8 cellular contexts compared by ENCODE assay signal in genomic region chr22:38871360-38872171, GRCh38. TPM values are rescaled to one million over a fixed set of nuclear protein-coding genes. Genes with fewer than 3 reads are reported as not detected.
DNase-seq lines count a peak whose midpoint lies in the region; ATAC-seq and TF ChIP-seq lines count a peak whose summit lies in the region.

No MANE protein-coding gene starts in this region.

- H3K4me1 Mint-ChIP-seq in activated naive CD4-positive, alpha-beta T cell treated with anti-CD3 and anti-CD28 coated beads, Interleukin-2, amount 50 U/mL, for 24 hours = peaks cover 60% of the 10 kb centered on the region

- H3K4me3 ChIP-seq in heart right ventricle = peak overlapping the region; percentile 62 to 96 (median 80)
- peak overlapping the region; percentile 66 to 81 for H3K4me3 ChIP-seq in prostate gland

- no peaks in the 10 kb centered on the region for H3K9me3 Mint-ChIP-seq in activated naive CD4-positive, alpha-beta T cell treated with anti-CD3 and anti-CD28 coated beads, Interleukin-2, amount 50 U/mL, for 24 hours

- H3K4me3 Mint-ChIP-seq in activated naive CD4-positive, alpha-beta T cell treated with anti-CD3 and anti-CD28 coated beads, Interleukin-2, amount 50 U/mL, for 24 hours = peak overlapping the region; percentile 94

- peaks cover 6% of the 10 kb centered on the region for H3K36me3 Mint-ChIP-seq in activated naive CD4-positive, alpha-beta T cell treated with anti-CD3 and anti-CD28 coated beads, Interleukin-2, amount 50 U/mL, for 24 hours

- TF ChIP-seq POLR2A in prostate gland (IDR thresholded peaks at IDR 0.05) = no peak

- no peaks in the 10 kb centered on the region for H3K9me3 ChIP-seq in KOPT-K1 (ENCODE audit: insufficient read depth, low read length, poor library complexity, severe bottlenecking)
- H3K9me3 ChIP-seq in heart right ventricle = no peaks in the 10 kb centered on the region
- no peaks in the 10 kb centered on the region for H3K9me3 ChIP-seq in prostate gland

- whole genome bisulfite sequencing in heart right ventricle, 2 donors = 1 to 2% methylated on average over 67 to 77 of the region's 77 CpGs
- WGBS in prostate gland = 1% methylated on average over 70 of the region's 77 CpGs

- DNase-seq in heart right ventricle (no peak), prostate gland (ENCODE audit: low spot score) (no peak), NCI-H187 (lab: John Stamatoyannopoulos, UW) (no peak), NCI-H1436 treated with DMSO at 0.1 percent for 48 hours (lab: John Stamatoyannopoulos, UW) (no peak)

- H3K27ac ChIP-seq in 22Rv1 (peak overlapping the region; percentile 83), KOPT-K1 (ENCODE audit: low read depth, low read length, poor library complexity, severe bottlenecking) (peak overlapping the region; percentile 61), heart right ventricle (peak overlapping the region; percentile 73 to 99 (median 98)), prostate gland (peak overlapping the region; percentile 80 to 93)

- H3K27me3 Mint-ChIP-seq in activated naive CD4-positive, alpha-beta T cell treated with anti-CD3 and anti-CD28 coated beads, Interleukin-2, amount 50 U/mL, for 24 hours = no peaks in the 10 kb centered on the region

- intact Hi-C loops in heart right ventricle (cut with DNase I) = loop anchor here in 7 of 10 donors (1.0 to 10.0 kb wide), 12 partner anchors 51 to 447 kb away; partner anchors contain the start of genes RPL3 (in 2 of the 7) and APOBEC3B (in 1 of the 7)
- intact Hi-C loops in prostate gland (cut with DNase I) = loop anchor here (2.0 to 5.0 kb wide), 3 partner anchors 53 to 651 kb away; partner anchors contain the start of genes ATF4 and RPL3

- peaks cover 35% of the 10 kb centered on the region for H3K36me3 ChIP-seq in KOPT-K1 (ENCODE audit: insufficient read depth, low read length)
- H3K36me3 ChIP-seq in heart right ventricle = peaks cover 0 to 35% (median 4%) of the 10 kb centered on the region in 9 donors
- peaks cover 0 to 4% of the 10 kb centered on the region in 2 donors for H3K36me3 ChIP-seq in prostate gland

- H3K27ac Mint-ChIP-seq in activated naive CD4-positive, alpha-beta T cell treated with anti-CD3 and anti-CD28 coated beads, Interleukin-2, amount 50 U/mL, for 24 hours = peak overlapping the region; percentile 97

- ATAC-seq in GM19035 (IDR thresholded peaks at IDR 0.05; ENCODE audit: unreplicated experiment) = peak; percentile 22
- ATAC-seq in heart right ventricle = peak in 3 of 8 donors; percentile 1 to 6 (median 1)

- no peaks in the 10 kb centered on the region for H3K27me3 ChIP-seq in heart right ventricle
- no peaks in the 10 kb centered on the region for H3K27me3 ChIP-seq in prostate gland (replicated peaks; ENCODE audit: insufficient read depth)

- H3K4me1 ChIP-seq in heart right ventricle = peaks cover 17 to 57% (median 42%) of the 10 kb centered on the region in 9 donors
- peaks cover 9% of the 10 kb centered on the region for H3K4me1 ChIP-seq in prostate gland (replicated peaks)

- no peak for TF ChIP-seq CTCF in 22Rv1 (IDR thresholded peaks at IDR 0.05)
- no peak for TF ChIP-seq CTCF in heart right ventricle (IDR thresholded peaks at IDR 0.05)
- no peak for TF ChIP-seq CTCF in prostate gland (IDR thresholded peaks at IDR 0.05)

RNA-seq across cellular contexts. Expression of gene CBX6, which starts 0.5 kb away (rescaled TPM):
- total RNA-seq in heart right ventricle = 10 to 100 TPM; 28.2 to 49.1 (median 37.3) TPM
- polyA plus RNA-seq in heart right ventricle = 10 to 100 TPM; 17.4 to 23.9 TPM
- total RNA-seq in prostate gland = 10 to 100 TPM; 39.9 to 56.2 TPM

RNA-seq across cellular contexts. Expression of gene NPTXR, which starts 27.7 kb away (rescaled TPM):
- total RNA-seq in heart right ventricle = 10 to 100 TPM; 14.7 to 32.9 (median 24.0) TPM
- polyA plus RNA-seq in heart right ventricle = 1 to 10 TPM; 8.6 to 9.2 TPM
- total RNA-seq in prostate gland = 10 to 100 TPM; 12.6 to 36.2 TPM
